12 cellular contexts compared by ENCODE assay signal in the genomic region with DNA sequence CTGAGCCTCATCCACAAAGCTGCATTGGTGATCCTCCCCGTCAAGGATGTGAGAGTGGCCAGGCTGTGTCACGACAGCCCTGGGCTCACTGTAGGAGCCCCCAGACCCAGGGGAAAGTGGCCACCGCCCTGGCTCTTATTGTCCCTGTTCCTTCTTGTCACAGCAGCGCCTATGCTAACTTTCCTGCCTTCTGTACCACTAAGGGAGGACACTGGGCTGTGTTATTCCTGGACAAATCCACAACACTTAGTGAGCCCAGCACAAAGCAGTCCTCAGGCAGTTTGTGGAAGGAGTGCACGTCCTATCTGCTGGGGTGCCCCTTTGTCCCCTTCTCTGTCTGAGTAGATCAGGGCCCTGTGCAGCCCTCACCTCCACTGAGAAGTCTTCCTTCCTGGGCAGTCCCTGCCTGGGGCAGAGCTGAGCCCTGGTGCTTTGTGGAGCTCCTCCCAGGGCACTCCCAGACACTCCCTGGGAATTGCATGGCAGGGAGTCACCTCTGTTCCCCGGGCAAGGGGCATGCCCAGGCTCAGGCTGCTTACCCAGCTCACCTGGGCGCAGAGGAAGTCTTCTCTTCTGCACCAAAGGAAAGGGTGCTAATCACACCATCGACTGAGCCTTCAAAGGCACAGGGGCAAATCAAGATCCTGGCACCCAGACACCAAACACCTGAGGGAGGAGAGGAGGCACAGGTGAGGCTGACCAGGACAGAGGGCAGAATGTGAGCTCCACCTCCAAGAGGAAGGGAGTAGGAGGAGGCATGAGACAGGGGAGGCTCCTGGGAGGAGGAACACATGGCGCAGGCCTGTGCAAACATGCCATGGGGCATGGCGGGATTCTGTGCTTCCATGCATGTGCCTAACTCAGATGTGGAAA.
DNase-seq lines count a peak whose midpoint lies in the region; ATAC-seq and TF ChIP-seq lines count a peak whose summit lies in the region.
"Had no signal": no experiment of that assay in that cellular context is flagged by ENCODE, and none has a peak within 500 bp of the region (broad histone marks: within the 10 kb centered on the region; RNA-seq: fewer than 3 reads in every experiment).

No MANE protein-coding gene starts in this region.

- H3K27ac ChIP-seq in right lobe of liver: no peak overlapping the region
- peak overlapping the region in 1 of 5 donors; percentile 51 for H3K27ac ChIP-seq in stomach
- H3K27ac ChIP-seq: SJCRH30 had no signal

- peak; percentile 59 for DNase-seq in activated effector memory CD4-positive, alpha-beta T cell treated with anti-CD3 and anti-CD28 coated beads, Interleukin-2, amount 50 U/mL, for 16 hours
- no peak for DNase-seq in activated effector memory CD4-positive, alpha-beta T cell treated with Interleukin-2 at 50 U/mL for 16 hours
- DNase-seq in SW480 (ENCODE audit: low spot score): peak; percentile 41
- DNase-seq in right lobe of liver: peak in 1 of 3 donors; percentile 43
- peak; percentile 45 for DNase-seq in stomach
- no peak for DNase-seq in C1 segment of cervical spinal cord (lab: John Stamatoyannopoulos, UW)
- DNase-seq in GDM1 (lab: John Stamatoyannopoulos, UW): no peak
- DNase-seq: activated naive CD8-positive, alpha-beta T cell treated with anti-CD3 and anti-CD28 coated beads for 36 hours; HFFc6; NCI-H187 treated with DMSO at 0.1 percent for 48 hours; SJCRH30 had no signal

- intact Hi-C loops in right lobe of liver (cut with DNase I) (no loop called here), stomach (cut with DNase I; ENCODE audit: low total_unique reads) (no loop called here)

- TF ChIP-seq CTCF in right lobe of liver (IDR thresholded peaks at IDR 0.05): no peak
- TF ChIP-seq CTCF in stomach (IDR thresholded peaks at IDR 0.05): no peak

- TF ChIP-seq EP300 in stomach (IDR thresholded peaks at IDR 0.05): no peak

- TF ChIP-seq POLR2A in right lobe of liver (IDR thresholded peaks at IDR 0.05) (no peak), stomach (IDR thresholded peaks at IDR 0.05) (no peak)

- H3K4me1 ChIP-seq in right lobe of liver (no peaks in the 10 kb centered on the region), stomach (no peaks in the 10 kb centered on the region)

- H3K36me3 ChIP-seq in right lobe of liver (no peaks in the 10 kb centered on the region), stomach (no peaks in the 10 kb centered on the region)
- H3K36me3 ChIP-seq: SJCRH30 had no signal

- H3K27me3 ChIP-seq in right lobe of liver (no peaks in the 10 kb centered on the region), stomach (peaks cover 0 to 18% (median 0%) of the 10 kb centered on the region in 3 donors)
- H3K27me3 ChIP-seq: SJCRH30 had no signal

- 94% methylated on average over 2 of the region's 10 CpGs for WGBS in right lobe of liver (ENCODE audit: insufficient coverage, low coverage, low lambda C conversion rate, missing lambda C conversion rate)
- 39 to 69% (median 56%) methylated on average over 10 of the region's 10 CpGs for WGBS in stomach, 5 donors

- H3K4me3 ChIP-seq in right lobe of liver (no peak overlapping the region), stomach (no peak overlapping the region)
- H3K4me3 ChIP-seq: SJCRH30 had no signal

- ATAC-seq in right lobe of liver (peak in 3 of 4 donors; percentile 21 to 66 (median 30)), HG02973 (IDR thresholded peaks at IDR 0.05; ENCODE audit: unreplicated experiment) (no peak)

- no peaks in the 10 kb centered on the region for H3K9me3 ChIP-seq in right lobe of liver
- no peaks in the 10 kb centered on the region for H3K9me3 ChIP-seq in stomach
- H3K9me3 ChIP-seq: SJCRH30 had no signal

Comparison
In these comparisons a context has a peak if more than half of its experiments do, and no peak if none do; other contexts are left out.
1. DNase-seq: peak in activated effector memory CD4-positive, alpha-beta T cell treated with anti-CD3 and anti-CD28 coated beads, Interleukin-2, amount 50 U/mL, for 16 hours (single experiment), SW480 (single experiment) and stomach (single experiment); none in activated effector memory CD4-positive, alpha-beta T cell treated with Interleukin-2 at 50 U/mL for 16 hours (single experiment), C1 segment of cervical spinal cord (0 of 14) and GDM1 (single experiment).